In the genomic region with DNA sequence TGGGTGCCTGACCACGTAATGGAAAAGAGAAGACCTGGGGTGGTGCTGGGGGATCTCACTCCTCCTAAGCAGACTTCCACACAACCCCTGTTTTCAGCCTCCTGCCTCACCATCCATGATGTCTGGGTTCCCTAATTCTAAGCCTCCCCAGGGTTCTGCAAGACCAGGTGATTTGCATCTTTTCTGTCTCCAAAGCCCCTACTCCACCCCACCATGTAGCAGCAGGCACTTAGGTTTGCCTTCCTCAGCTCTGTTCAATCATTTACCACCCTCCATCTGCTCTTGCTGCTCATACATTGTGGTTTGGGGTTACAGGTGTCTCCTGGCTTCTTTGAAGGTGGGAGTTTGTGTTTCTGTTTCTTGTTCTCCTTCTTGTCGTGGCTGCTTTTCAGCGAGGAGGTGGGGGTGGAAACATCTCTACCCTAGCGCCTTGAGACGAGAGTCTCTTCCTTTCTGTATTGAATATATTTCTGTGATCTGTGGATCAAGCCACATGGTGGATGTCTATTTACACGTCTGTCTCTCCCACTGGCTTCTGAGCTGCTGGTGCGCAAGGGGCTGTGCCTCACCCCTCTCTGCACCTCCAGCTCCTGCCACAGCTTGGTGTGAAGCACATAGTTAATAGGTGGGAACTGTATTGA, we compare ENCODE assay signal across 9 cellular contexts. TPM values are rescaled to one million over a fixed set of nuclear protein-coding genes. Genes with fewer than 3 reads are reported as not detected.
DNase-seq lines count a peak whose midpoint lies in the region; ATAC-seq and TF ChIP-seq lines count a peak whose summit lies in the region.
"Had no signal": no experiment of that assay in that cellular context is flagged by ENCODE, and none has a peak within 500 bp of the region (broad histone marks: within the 10 kb centered on the region; RNA-seq: fewer than 3 reads in every experiment).

No MANE protein-coding gene starts in this region.

- peak; percentile 82 for DNase-seq in activated CD8-positive, alpha-beta memory T cell treated with anti-CD3 and anti-CD28 coated beads, Interleukin-2, amount 10 ng/mL, durations not matched to agents 7 days and 5 days
- peak; percentile 83 for DNase-seq in stimulated activated CD4-positive, alpha-beta T cell treated with anti-CD3 and anti-CD28 coated beads, Interleukin-2, amount 100 ng/mL, for 4 hours (ENCODE audit: low read depth)
- DNase-seq in omental fat pad (ENCODE audit: low spot score) (no peak), cerebellar nuclear complex (lab: John Stamatoyannopoulos, UW) (no peak), amniotic stem cell (lab: John Stamatoyannopoulos, UW) (no peak), mucosa of gallbladder (ENCODE audit: low spot score) (no peak)

- H3K36me3 Mint-ChIP-seq in activated CD8-positive, alpha-beta memory T cell treated with anti-CD3 and anti-CD28 coated beads, Interleukin-2, amount 10 ng/mL, durations not matched to agents 7 days and 5 days: peaks cover 34% of the 10 kb centered on the region

- CTCF ChIA-PET in activated CD8-positive, alpha-beta memory T cell treated with anti-CD3 and anti-CD28 coated beads, Interleukin-2, amount 10 ng/mL, durations not matched to agents 7 days and 5 days (lab: Charles Lee): interaction anchor here (1.0 to 5.7 kb wide), 9 partner anchors 12 to 57 kb away, joined by 3 to 62 read pairs (median 6); a partner anchor contains a TSS

- peak; percentile 59 for TF ChIP-seq POLR2A in GM19193 (IDR thresholded peaks at IDR 0.05; ENCODE audit: extremely low read depth, insufficient read depth, insufficient read length)

- peaks cover 74% of the 10 kb centered on the region for H3K4me1 Mint-ChIP-seq in activated CD8-positive, alpha-beta memory T cell treated with anti-CD3 and anti-CD28 coated beads, Interleukin-2, amount 10 ng/mL, durations not matched to agents 7 days and 5 days

- H3K4me3 Mint-ChIP-seq in activated CD8-positive, alpha-beta memory T cell treated with anti-CD3 and anti-CD28 coated beads, Interleukin-2, amount 10 ng/mL, durations not matched to agents 7 days and 5 days: peak overlapping the region; percentile 71

- H3K27ac Mint-ChIP-seq in activated CD8-positive, alpha-beta memory T cell treated with anti-CD3 and anti-CD28 coated beads, Interleukin-2, amount 10 ng/mL, durations not matched to agents 7 days and 5 days: peak overlapping the region; percentile 92

- no peak for TF ChIP-seq CTCF in omental fat pad (IDR thresholded peaks at IDR 0.05)

- no peaks in the 10 kb centered on the region for H3K27me3 Mint-ChIP-seq in activated CD8-positive, alpha-beta memory T cell treated with anti-CD3 and anti-CD28 coated beads, Interleukin-2, amount 10 ng/mL, durations not matched to agents 7 days and 5 days

- ATAC-seq in HG03103 (IDR thresholded peaks at IDR 0.05; ENCODE audit: low read depth, unreplicated experiment) (peak; percentile 56), omental fat pad (ENCODE audit: low FRiP score) (no peak)
- ATAC-seq in activated CD8-positive, alpha-beta memory T cell treated with anti-CD3 and anti-CD28 coated beads, Interleukin-2, amount 10 ng/mL, durations not matched to agents 7 days and 5 days: peak; percentile 59

- peaks cover 2% of the 10 kb centered on the region for H3K9me3 Mint-ChIP-seq in activated CD8-positive, alpha-beta memory T cell treated with anti-CD3 and anti-CD28 coated beads, Interleukin-2, amount 10 ng/mL, durations not matched to agents 7 days and 5 days (ENCODE audit: low read depth)

RNA-seq across cellular contexts. Expression of a gene that starts 6.6 kb away (rescaled TPM):
- total RNA-seq in activated CD8-positive, alpha-beta memory T cell treated with anti-CD3 and anti-CD28 coated beads, Interleukin-2, amount 10 ng/mL, durations not matched to agents 7 days and 5 days: 1 to 10 TPM; 1.3 to 2.2 TPM
- total RNA-seq in omental fat pad: under 1 TPM in 2 of 4 donors, not detected in 2; 0.12 to 0.28 TPM
- 0.06 TPM for total RNA-seq in mucosa of gallbladder
- total RNA-seq: RPMI7951 had no signal

RNA-seq across cellular contexts. Expression of a gene that starts 25.2 kb away (rescaled TPM):
- total RNA-seq in activated CD8-positive, alpha-beta memory T cell treated with anti-CD3 and anti-CD28 coated beads, Interleukin-2, amount 10 ng/mL, durations not matched to agents 7 days and 5 days: 100 to 1,000 TPM; 834 to 907 TPM
- total RNA-seq in omental fat pad (10 to 100 TPM; 11.0 to 51.6 (median 20.0) TPM), mucosa of gallbladder (46.4 TPM)

RNA-seq across cellular contexts. Expression of a gene that starts 30.8 kb away (rescaled TPM):
- 1 to 10 TPM; 6.7 to 7.4 TPM for total RNA-seq in activated CD8-positive, alpha-beta memory T cell treated with anti-CD3 and anti-CD28 coated beads, Interleukin-2, amount 10 ng/mL, durations not matched to agents 7 days and 5 days
- total RNA-seq in omental fat pad (1 to 10 TPM; 1.0 to 2.8 (median 1.4) TPM), mucosa of gallbladder (7.2 TPM)

Comparison
In these comparisons a context has a peak if more than half of its experiments do, and no peak if none do; other contexts are left out.
1. DNase-seq: peak in activated CD8-positive, alpha-beta memory T cell treated with anti-CD3 and anti-CD28 coated beads, Interleukin-2, amount 10 ng/mL, durations not matched to agents 7 days and 5 days (single experiment) and stimulated activated CD4-positive, alpha-beta T cell treated with anti-CD3 and anti-CD28 coated beads, Interleukin-2, amount 100 ng/mL, for 4 hours (single experiment); none in omental fat pad (single experiment), cerebellar nuclear complex (0 of 2), amniotic stem cell (single experiment) and mucosa of gallbladder (single experiment).
2. RNA of a gene that starts 25.2 kb away (total RNA-seq): 834 to 907 TPM in activated CD8-positive, alpha-beta memory T cell treated with anti-CD3 and anti-CD28 coated beads, Interleukin-2, amount 10 ng/mL, durations not matched to agents 7 days and 5 days; 46.4 TPM in mucosa of gallbladder (single experiment) and 11.0 to 51.6 TPM in omental fat pad; every median in the first group is over 10 times any median in the second.